ENCODE assay signal across 1 cellular context in the genomic region with DNA sequence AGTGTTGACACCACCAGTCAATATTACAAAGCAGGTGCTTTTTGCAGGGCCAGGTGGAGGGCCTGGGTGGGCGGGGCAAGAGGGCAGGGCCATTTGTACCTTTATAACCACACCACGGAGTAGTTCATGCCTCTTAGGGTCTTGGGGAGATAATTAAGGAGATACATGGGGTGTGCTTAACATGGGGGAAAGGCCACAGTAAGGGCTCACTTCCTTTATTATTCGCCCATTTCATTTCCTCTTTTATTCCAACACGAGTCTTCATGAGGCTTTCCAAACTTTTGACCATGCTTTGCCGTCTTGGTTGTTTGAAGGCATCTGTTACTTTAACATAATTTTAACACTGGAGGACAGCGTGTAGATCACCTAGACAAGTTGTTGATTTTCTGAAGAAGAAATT.
A peak's percentile ranks its signal among the peaks of the same experiment; 100 is the strongest.
TF ChIP-seq lines count a peak whose summit lies in the region.

No MANE protein-coding gene starts in this region.

TF ChIP-seq in GM12878, 131 proteins besides CTCF, POLR2A, EP300 and RAD21:
- peak; percentile 84; the same call in 1 of the 2 replicates for TF ChIP-seq SPI1 (IDR thresholded peaks at IDR 0.05; ENCODE audit: borderline replicate concordance, insufficient read depth, low read depth, low read length)
- TF ChIP-seq MTA2 (IDR thresholded peaks at IDR 0.05; ENCODE audit: low read depth), result 0 out of 2 replicates have a peak, but pooled peaks have one; percentile 7
- peak; percentile 8; the same call in 1 of the 2 replicates for TF ChIP-seq BCL11A (IDR thresholded peaks at IDR 0.05; ENCODE audit: low read depth, low read length)
- no peak for TF ChIP-seq SMARCA5 (IDR thresholded peaks at IDR 0.05)
